9 cellular contexts compared by ENCODE assay signal in the genomic region with DNA sequence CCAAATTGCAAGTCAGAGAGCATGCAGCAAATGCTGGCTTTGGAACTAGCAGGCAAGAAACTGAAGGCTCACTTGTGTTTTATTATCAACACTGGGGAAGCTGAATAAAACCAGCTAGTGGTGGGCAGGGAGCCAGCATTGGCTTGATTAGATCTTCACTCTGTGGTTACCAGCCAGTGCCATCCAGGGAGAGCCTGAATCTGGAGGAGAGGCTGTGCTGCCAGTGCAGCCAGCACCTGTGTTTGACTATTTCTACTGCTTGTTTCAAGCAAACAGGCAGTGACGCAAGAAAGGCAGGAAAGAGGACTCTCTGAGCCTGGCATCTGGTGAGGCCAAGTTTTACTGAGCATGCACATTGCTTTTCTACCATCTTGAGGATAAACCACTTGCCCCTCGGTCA.
DNase-seq lines count a peak whose midpoint lies in the region; ATAC-seq and TF ChIP-seq lines count a peak whose summit lies in the region.
"Had no signal": no experiment of that assay in that cellular context is flagged by ENCODE, and none has a peak within 500 bp of the region (broad histone marks: within the 10 kb centered on the region; RNA-seq: fewer than 3 reads in every experiment).

No MANE protein-coding gene starts in this region.

- H3K27me3 ChIP-seq in naive thymus-derived CD4-positive, alpha-beta T cell (ENCODE audit: control insufficient read depth in 2 of 2, insufficient read depth in 2 of 2, low read length in 2 of 2), result no peaks in the 10 kb centered on the region
- H3K27me3 ChIP-seq: neutrophil had no signal

- peak overlapping the region in 1 of 9 donors; percentile 9 for H3K27ac Mint-ChIP-seq in naive thymus-derived CD4-positive, alpha-beta T cell

- peaks cover 0 to 15% (median 7%) of the 10 kb centered on the region in 5 donors for H3K27me3 Mint-ChIP-seq in naive thymus-derived CD4-positive, alpha-beta T cell

- H3K27ac ChIP-seq in naive thymus-derived CD4-positive, alpha-beta T cell (ENCODE audit: low read depth, low read length), result no peak overlapping the region
- H3K27ac ChIP-seq: neutrophil had no signal

- H3K4me1 Mint-ChIP-seq in naive thymus-derived CD4-positive, alpha-beta T cell, result peaks cover 0 to 3% (median 0%) of the 10 kb centered on the region in 7 donors

- H3K9me3 Mint-ChIP-seq in naive thymus-derived CD4-positive, alpha-beta T cell, result peaks cover 0 to 1% (median 0%) of the 10 kb centered on the region in 11 donors

- no peaks in the 10 kb centered on the region for H3K4me1 ChIP-seq in mucosa of descending colon (ENCODE audit: low read depth)
- no peaks in the 10 kb centered on the region for H3K4me1 ChIP-seq in naive thymus-derived CD4-positive, alpha-beta T cell (ENCODE audit: control insufficient read depth in 2 of 2, insufficient read depth in 2 of 2, low read length in 2 of 2)

- H3K36me3 Mint-ChIP-seq in naive thymus-derived CD4-positive, alpha-beta T cell, result no peaks in the 10 kb centered on the region

- in situ Hi-C loops in astrocyte of the spinal cord (cut with HindIII; ENCODE audit: low sequenced_read_pairs), result no loop called here

- H3K4me3 Mint-ChIP-seq in naive thymus-derived CD4-positive, alpha-beta T cell, result no peak overlapping the region

- POLR2A ChIA-PET in naive thymus-derived CD4-positive, alpha-beta T cell (lab: Charles Lee), result no interaction called here

- DNase-seq in EH (ENCODE audit: low read depth) (peak; percentile 29), NCI-H187 treated with DMSO at 0.1 percent for 48 hours (lab: John Stamatoyannopoulos, UW) (peak; percentile 23), astrocyte of the spinal cord (ENCODE audit: low read depth, low spot score) (peak; percentile 29), mucosa of descending colon (peak in 1 of 3 donors; percentile 24), iPS-NIHi11 (ENCODE audit: low spot score) (no peak)
- DNase-seq in naive thymus-derived CD4-positive, alpha-beta T cell, result no peak

- H3K36me3 ChIP-seq in mucosa of descending colon (ENCODE audit: low read depth), result no peaks in the 10 kb centered on the region
- H3K36me3 ChIP-seq in naive thymus-derived CD4-positive, alpha-beta T cell (ENCODE audit: control insufficient read depth in 2 of 3, insufficient read depth in 3 of 3, low read length in 3 of 3), result no peaks in the 10 kb centered on the region
- H3K36me3 ChIP-seq: neutrophil had no signal

- TF ChIP-seq CTCF in astrocyte of the spinal cord (IDR thresholded peaks at IDR 0.05; ENCODE audit: low read depth, low read length), result no peak
- TF ChIP-seq CTCF in mucosa of descending colon (IDR thresholded peaks at IDR 0.05), result no peak

- intact Hi-C loops in mucosa of descending colon (cut with DNase I, micrococcal nuclease), result no loop called here
- intact Hi-C loops in naive thymus-derived CD4-positive, alpha-beta T cell (cut with micrococcal nuclease), result no loop called here

- CTCF ChIA-PET in naive thymus-derived CD4-positive, alpha-beta T cell (lab: Charles Lee), result no interaction called here

- ATAC-seq in mucosa of descending colon, result peak; percentile 78
- no peak for ATAC-seq in HG02981 (IDR thresholded peaks at IDR 0.05; ENCODE audit: unreplicated experiment)
- no peak for ATAC-seq in naive thymus-derived CD4-positive, alpha-beta T cell
- no peak for ATAC-seq in HG03442 (IDR thresholded peaks at IDR 0.05; ENCODE audit: unreplicated experiment)

- no peaks in the 10 kb centered on the region for H3K9me3 ChIP-seq in mucosa of descending colon
- H3K9me3 ChIP-seq in naive thymus-derived CD4-positive, alpha-beta T cell (ENCODE audit: control insufficient read depth in 2 of 3, low read length in 3 of 3), result no peaks in the 10 kb centered on the region
- H3K9me3 ChIP-seq: neutrophil had no signal

- H3K4me3 ChIP-seq in astrocyte of the spinal cord (ENCODE audit: low read depth, low read length) (no peak overlapping the region), mucosa of descending colon (no peak overlapping the region)
- no peak overlapping the region for H3K4me3 ChIP-seq in naive thymus-derived CD4-positive, alpha-beta T cell (ENCODE audit: low read length)

Comparison
In these comparisons a context has a peak if more than half of its experiments do, and no peak if none do; other contexts are left out.
1. DNase-seq: peak in EH (single experiment), NCI-H187 treated with DMSO at 0.1 percent for 48 hours (single experiment) and astrocyte of the spinal cord (single experiment); none in naive thymus-derived CD4-positive, alpha-beta T cell (0 of 9) and iPS-NIHi11 (single experiment).